Comparison of ENCODE assay signal across 10 cellular contexts in genomic region chr13:112072531-112073244, GRCh38. TPM values are rescaled to one million over a fixed set of nuclear protein-coding genes. Genes with fewer than 3 reads are reported as not detected.
DNase-seq lines count a peak whose midpoint lies in the region; ATAC-seq lines count a peak whose summit lies in the region.
"Had no signal": no experiment of that assay in that cellular context is flagged by ENCODE, and none has a peak within 500 bp of the region (broad histone marks: within the 10 kb centered on the region; RNA-seq: fewer than 3 reads in every experiment).

No MANE protein-coding gene starts in this region.

- H3K36me3 ChIP-seq in HUES48 (ENCODE audit: control insufficient read depth, insufficient read depth, low read length) = no peaks in the 10 kb centered on the region

- H3K27me3 ChIP-seq in HUES48 (ENCODE audit: control insufficient read depth, insufficient read depth, low read length) = peaks cover 87% of the 10 kb centered on the region

- peaks cover 3% of the 10 kb centered on the region for H3K9me3 Mint-ChIP-seq in stimulated activated memory B cell treated with anti-CD40 and anti-IgM and Interleukin-4, amounts not matched to agents 10 μg/mL and 1 μg/mL and 100 μg/mL, for 72 hours

- no peaks in the 10 kb centered on the region for H3K36me3 Mint-ChIP-seq in stimulated activated memory B cell treated with anti-CD40 and anti-IgM and Interleukin-4, amounts not matched to agents 10 μg/mL and 1 μg/mL and 100 μg/mL, for 72 hours

- intact Hi-C loops in left ventricle myocardium superior (cut with micrococcal nuclease) = no loop called here

- no peak overlapping the region for H3K9ac ChIP-seq in HUES48 (ENCODE audit: low read depth, low read length)

- H3K4me1 Mint-ChIP-seq in stimulated activated memory B cell treated with anti-CD40 and anti-IgM and Interleukin-4, amounts not matched to agents 10 μg/mL and 1 μg/mL and 100 μg/mL, for 72 hours = peaks cover 7% of the 10 kb centered on the region

- peak; percentile 76 for DNase-seq in NCI-H510A treated with DMSO at 0.1 percent for 48 hours (lab: John Stamatoyannopoulos, UW)
- no peak for DNase-seq in left ventricle myocardium superior
- DNase-seq in MV-4-11 (lab: John Stamatoyannopoulos, UW) = no peak
- DNase-seq: NCI-H446 treated with DMSO at 0.1 percent for 48 hours had no signal

- H3K4me3 ChIP-seq in HUES48 (ENCODE audit: low read depth, low read length) = peak overlapping the region; percentile 61

- no peak overlapping the region for H3K4me3 Mint-ChIP-seq in stimulated activated memory B cell treated with anti-CD40 and anti-IgM and Interleukin-4, amounts not matched to agents 10 μg/mL and 1 μg/mL and 100 μg/mL, for 72 hours

- H3K4me1 ChIP-seq in HUES48 (ENCODE audit: control insufficient read depth, insufficient read depth, low read length) = peaks cover 22% of the 10 kb centered on the region

- peak; percentile 18 for ATAC-seq in left ventricle myocardium superior
- ATAC-seq in stimulated activated memory B cell treated with anti-CD40 and anti-IgM and Interleukin-4, amounts not matched to agents 10 μg/mL and 1 μg/mL and 100 μg/mL, for 72 hours = peak; percentile 47
- ATAC-seq in HG02970 (IDR thresholded peaks at IDR 0.05; ENCODE audit: low FRiP score, unreplicated experiment) = no peak
- no peak for ATAC-seq in GM18520 (IDR thresholded peaks at IDR 0.05; ENCODE audit: unreplicated experiment)

- peak overlapping the region; percentile 55 for H3K27ac ChIP-seq in HUES48 (ENCODE audit: low read depth, low read length)

- H3K27me3 Mint-ChIP-seq in stimulated activated memory B cell treated with anti-CD40 and anti-IgM and Interleukin-4, amounts not matched to agents 10 μg/mL and 1 μg/mL and 100 μg/mL, for 72 hours = peaks cover 68% of the 10 kb centered on the region

- H3K9me3 ChIP-seq in HUES48 (ENCODE audit: control insufficient read depth, insufficient read depth, low read length) = no peaks in the 10 kb centered on the region

- no peak overlapping the region for H3K27ac Mint-ChIP-seq in stimulated activated memory B cell treated with anti-CD40 and anti-IgM and Interleukin-4, amounts not matched to agents 10 μg/mL and 1 μg/mL and 100 μg/mL, for 72 hours

RNA-seq across cellular contexts. Expression of gene SOX1, which starts 5.7 kb away (rescaled TPM):
- total RNA-seq in left ventricle myocardium superior = not detected
- total RNA-seq: osteoblast; T-helper 1 cell treated with Interleukin-12 subunit alpha and Interleukin-12 subunit beta and Interleukin-4 antibody, amounts not matched to agents 30 ng/mL and 1 ng/mL, for 36 hours had no signal

Comparison
In these comparisons a context has a peak if more than half of its experiments do, and no peak if none do; other contexts are left out.
1. ATAC-seq: peak in left ventricle myocardium superior (single experiment) and stimulated activated memory B cell treated with anti-CD40 and anti-IgM and Interleukin-4, amounts not matched to agents 10 μg/mL and 1 μg/mL and 100 μg/mL, for 72 hours (single experiment); none in HG02970 (single experiment) and GM18520 (single experiment).